ENCODE assay signal across 8 cellular contexts in the genomic region with DNA sequence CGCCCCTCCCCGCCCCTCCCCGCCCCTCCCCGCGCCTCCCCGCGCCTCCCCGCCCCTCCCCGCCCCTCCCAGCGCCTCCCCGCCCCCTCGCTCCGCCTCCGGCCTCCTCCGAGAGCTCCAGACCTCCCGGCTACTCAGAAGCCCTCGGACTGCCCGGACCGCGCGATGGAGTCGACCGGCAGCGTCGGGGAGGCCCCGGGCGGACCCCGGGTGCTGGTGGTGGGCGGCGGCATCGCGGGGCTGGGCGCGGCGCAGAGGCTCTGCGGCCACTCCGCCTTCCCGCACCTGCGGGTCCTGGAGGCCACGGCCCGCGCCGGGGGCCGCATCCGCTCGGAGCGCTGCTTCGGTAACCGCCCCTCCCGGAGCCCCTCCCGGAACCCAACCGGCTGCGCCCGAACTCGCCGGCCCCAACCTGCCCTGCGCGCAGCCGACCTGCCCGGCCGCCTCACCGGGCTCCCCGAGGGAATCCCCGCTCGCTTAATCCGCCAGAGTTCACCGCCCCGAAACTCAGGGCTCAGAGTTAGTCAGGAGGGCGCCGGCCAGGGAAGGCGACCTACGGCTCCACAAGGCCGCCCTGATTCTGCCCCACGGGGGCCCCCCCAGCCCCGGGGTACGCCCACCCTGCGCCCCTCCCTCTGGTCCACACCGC. TPM values are rescaled to one million over a fixed set of nuclear protein-coding genes. Genes with fewer than 3 reads are reported as not detected.
A peak's percentile ranks its signal among the peaks of the same experiment; 100 is the strongest.
DNase-seq lines count a peak whose midpoint lies in the region; ATAC-seq and TF ChIP-seq lines count a peak whose summit lies in the region.

A gene (plus strand): TSS at position 111 of the 649 bp plus-strand sequence. CDS start 55 bp downstream, at position 166.

- no peaks in the 10 kb centered on the region for H3K9me3 Mint-ChIP-seq in brain

- H3K4me3 ChIP-seq in iPS-11a (ENCODE audit: low read depth, low read length) (peak within 1 kb of the TSS; percentile 61), skeletal muscle cell (ENCODE audit: low read depth, low read length) (peak within 1 kb of the TSS; percentile 79)

- no peaks in the 10 kb centered on the region for H3K36me3 Mint-ChIP-seq in brain

- peak; percentile 74 for TF ChIP-seq POLR2A in GM18951 (IDR thresholded peaks at IDR 0.05; ENCODE audit: extremely low read depth, insufficient read depth, insufficient read length)

- peak within 1 kb of the TSS in 4 of 5 experiments; percentile 67 to 89 (median 78) for H3K27ac Mint-ChIP-seq in brain

- no peaks in the 10 kb centered on the region for H3K27me3 Mint-ChIP-seq in brain

- in situ Hi-C loops in GM18951 (cut with MboI; ENCODE audit: low sequenced_read_pairs, unreplicated experiment) = no loop called here

- H3K4me1 Mint-ChIP-seq in brain = peaks cover 35% of the 10 kb centered on the region

- peak within 1 kb of the TSS; percentile 84 to 88 (median 87) for H3K4me3 Mint-ChIP-seq in brain

- no peak for TF ChIP-seq CTCF in brain (conservative IDR thresholded peaks at IDR 0.05)

- peak; percentile 53 for ATAC-seq in HG03135 (IDR thresholded peaks at IDR 0.05; ENCODE audit: unreplicated experiment)

- DNase-seq in AG20443 (ENCODE audit: low spot score) (peak; percentile 92), T-helper 1 cell (peak; percentile 30 to 57 (median 43)), skeletal muscle cell (ENCODE audit: low read depth) (no peak), OCI-M1 (lab: John Stamatoyannopoulos, UW) (no peak)

RNA-seq across cellular contexts. Expression of the gene that starts here (rescaled TPM):
- polyA plus RNA-seq in brain (ENCODE audit: insufficient read depth, low read depth, low replicate concordance) = 7.9 TPM

Comparison
In these comparisons a context has a peak if more than half of its experiments do, and no peak if none do; other contexts are left out.
1. DNase-seq: peak in AG20443 (single experiment) and T-helper 1 cell (5 of 5); none in skeletal muscle cell (single experiment) and OCI-M1 (single experiment).